13 cellular contexts compared by ENCODE assay signal in the genomic region with DNA sequence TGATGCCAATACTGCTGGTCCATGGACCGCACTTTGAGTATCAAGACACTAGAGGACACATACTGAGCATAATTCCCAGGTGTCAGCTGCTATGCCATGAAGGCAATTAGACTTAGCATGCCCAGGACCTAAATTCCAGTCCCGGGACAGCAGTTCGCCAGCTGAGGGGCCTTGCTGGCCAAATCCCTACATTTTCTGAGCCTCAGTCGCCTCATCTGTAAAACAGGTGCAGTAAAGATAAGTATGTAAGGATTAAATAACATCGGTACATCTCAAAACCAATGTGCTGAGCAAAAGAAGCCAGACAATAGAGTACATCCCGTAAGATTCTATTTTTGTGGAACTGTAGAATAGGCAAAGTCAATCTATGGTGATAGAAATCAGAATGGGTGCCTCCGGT. TPM values are rescaled to one million over a fixed set of nuclear protein-coding genes. Genes with fewer than 3 reads are reported as not detected.
DNase-seq lines count a peak whose midpoint lies in the region; ATAC-seq, FAIRE-seq and TF ChIP-seq lines count a peak whose summit lies in the region.
"Had no signal": no experiment of that assay in that cellular context is flagged by ENCODE, and none has a peak within 500 bp of the region (broad histone marks: within the 10 kb centered on the region; RNA-seq: fewer than 3 reads in every experiment).

No MANE protein-coding gene starts in this region.

- H3K27me3 ChIP-seq in HepG2 (ENCODE audit: control insufficient read depth in 1 of 2, insufficient read depth in 2 of 2, low read length in 2 of 2), result peaks cover 0 to 10% of the 10 kb centered on the region in 2 experiments; a peak in 2 of 5 replicates
- no peaks in the 10 kb centered on the region for H3K27me3 ChIP-seq in right lobe of liver
- no peaks in the 10 kb centered on the region for H3K27me3 ChIP-seq in foreskin keratinocyte
- H3K27me3 ChIP-seq: uterus had no signal

- H3K36me3 ChIP-seq in HepG2 (replicated peaks in 1 of 2; ENCODE audit: control insufficient read depth in 1 of 2, insufficient read depth in 2 of 2, low read length in 2 of 2), result no peaks in the 10 kb centered on the region
- H3K36me3 ChIP-seq in right lobe of liver, result no peaks in the 10 kb centered on the region
- H3K36me3 ChIP-seq: heart right ventricle, lower lobe of right lung, uterus had no signal

- TF ChIP-seq POLR2A in HepG2 (IDR thresholded peaks at IDR 0.05; ENCODE audit: insufficient read depth in 1 of 2, low read depth in 2 of 2, low read length in 2 of 2) (no peak), right lobe of liver (IDR thresholded peaks at IDR 0.05) (no peak)

- ATAC-seq in HepG2 (no peak), right lobe of liver (no peak), WTC11 (no peak), omental fat pad (ENCODE audit: low FRiP score) (no peak), foreskin keratinocyte (no peak)

- no peaks in the 10 kb centered on the region; the same call in 1 of the 2 replicates for H4K20me1 ChIP-seq in HepG2 (ENCODE audit: insufficient read depth, low read length)

- H3K4me3 Mint-ChIP-seq in WTC11, result peak overlapping the region; percentile 65
- H3K4me3 Mint-ChIP-seq in immature natural killer cell, result peak overlapping the region; percentile 78 to 92 (median 81)
- H3K4me3 Mint-ChIP-seq in type B pancreatic cell, result peak overlapping the region; percentile 84

- CTCF ChIA-PET in HepG2 (lab: Yijun Ruan, JAX; ENCODE audit: low intra/inter-chr PET ratio, low total read pairs), result no interaction called here
- CTCF ChIA-PET in WTC11 (lab: Charles Lee), result interaction anchor here (0.9 to 2.2 kb wide), 3 partner anchors 25 to 409 kb away, joined by 3 to 11 read pairs (median 11); no protein-coding TSS in a partner anchor

- H3K4me3 ChIP-seq in HepG2 (replicated peaks in 1 of 3; ENCODE audit: insufficient read depth in 1 of 3, low read depth in 2 of 3, low read length in 3 of 3) (no peak overlapping the region), right lobe of liver (peak overlapping the region in 1 of 3 donors; percentile 45)

- H3K9me3 Mint-ChIP-seq in WTC11 (peaks cover 8% of the 10 kb centered on the region; the same call in 1 of the 2 replicates), immature natural killer cell (no peaks in the 10 kb centered on the region), type B pancreatic cell (no peaks in the 10 kb centered on the region)

- TF ChIP-seq RAD21 in HepG2 (CRISPR knock-in tag; IDR thresholded peaks at IDR 0.05), result no peak

- H2AFZ ChIP-seq in HepG2 (ENCODE audit: low read length), result no peak overlapping the region

- H3K36me3 Mint-ChIP-seq in WTC11 (no peaks in the 10 kb centered on the region), immature natural killer cell (no peaks in the 10 kb centered on the region), type B pancreatic cell (no peaks in the 10 kb centered on the region)

- H3K4me1 Mint-ChIP-seq in WTC11, result peaks cover 26% of the 10 kb centered on the region
- peaks cover 34 to 40% of the 10 kb centered on the region in 2 donors for H3K4me1 Mint-ChIP-seq in immature natural killer cell
- peaks cover 16% of the 10 kb centered on the region for H3K4me1 Mint-ChIP-seq in type B pancreatic cell (ENCODE audit: unreplicated experiment)

- BruUV-seq in HepG2 (replicated peaks; lab: Mats Ljungman, UMichigan), result no TSS peak

- H3K27ac ChIP-seq in HepG2 (ENCODE audit: extremely low read length, insufficient read depth, low read length) (no peak overlapping the region), right lobe of liver (no peak overlapping the region), foreskin keratinocyte (no peak overlapping the region)

- intact Hi-C loops in HepG2 (cut with micrococcal nuclease; ENCODE audit: unreplicated experiment) (loop anchor here (5.0 kb wide), 1 partner anchor 467 kb away; no protein-coding TSS in a partner anchor), right lobe of liver (cut with DNase I) (loop anchor here (10.0 kb wide), 1 partner anchor 85 kb away; no protein-coding TSS in a partner anchor)

- H3K9ac ChIP-seq in HepG2 (ENCODE audit: insufficient read depth, low read depth, low read length), result no peak overlapping the region

- in situ Hi-C loops in HepG2 (cut with HindIII; ENCODE audit: extremely low pct_ligation_motif_present, low pct_unique_long_range_greater_than_20kb), result loop anchor here (10.0 kb wide), 1 partner anchor 405 kb away; no protein-coding TSS in a partner anchor

- POLR2A ChIA-PET in HepG2 (lab: Yijun Ruan, JAX), result no interaction called here
- POLR2A ChIA-PET in WTC11 (lab: Charles Lee), result interaction anchor here (1.8 kb wide), 1 partner anchor 40 kb away, joined by 12 read pairs; a partner anchor contains a TSS

- TF ChIP-seq EP300 in HepG2 (IDR thresholded peaks at IDR 0.05; ENCODE audit: low read depth in 2 of 2, low read length in 2 of 2) (no peak), HepG2 (CRISPR knock-in tag; IDR thresholded peaks at IDR 0.05; ENCODE audit: borderline replicate concordance) (no peak)

- H3K4me1 ChIP-seq in HepG2 (ENCODE audit: insufficient read depth, low read length), result peaks cover 27% of the 10 kb centered on the region
- no peaks in the 10 kb centered on the region for H3K4me1 ChIP-seq in right lobe of liver
- peaks cover 10% of the 10 kb centered on the region for H3K4me1 ChIP-seq in foreskin keratinocyte
- H3K4me1 ChIP-seq: uterus had no signal

- peaks cover 22% of the 10 kb centered on the region for H3K27me3 Mint-ChIP-seq in WTC11 (ENCODE audit: low read depth)
- H3K27me3 Mint-ChIP-seq in immature natural killer cell (ENCODE audit: low read depth in 3 of 3), result peaks cover 2 to 5% (median 4%) of the 10 kb centered on the region in 3 donors
- H3K27me3 Mint-ChIP-seq in type B pancreatic cell, result peaks cover 3% of the 10 kb centered on the region

- WGBS in HepG2 (ENCODE audit: low lambda C conversion rate), result 63% methylated on average over 7 of the region's 7 CpGs
- 84% methylated on average over 7 of the region's 7 CpGs for WGBS in right lobe of liver (ENCODE audit: insufficient coverage, low coverage, low lambda C conversion rate, missing lambda C conversion rate)

- H3K9me3 ChIP-seq in HepG2 (ENCODE audit: low read length) (no peaks in the 10 kb centered on the region), right lobe of liver (no peaks in the 10 kb centered on the region)
- H3K9me3 ChIP-seq: heart right ventricle, lower lobe of right lung, uterus had no signal

- no peak for DNase-seq in HepG2 (ENCODE audit: low spot score)
- DNase-seq in right lobe of liver, result no peak
- no peak for DNase-seq in WTC11 (ENCODE audit: low spot score)
- DNase-seq in immature natural killer cell, result no peak
- no peak for DNase-seq in type B pancreatic cell (ENCODE audit: extremely low spot score, unreplicated experiment)
- no peak for DNase-seq in ureter (ENCODE audit: low spot score)
- DNase-seq in omental fat pad (ENCODE audit: low spot score), result no peak
- no peak for DNase-seq in foreskin keratinocyte
- DNase-seq: Kasumi-1 had no signal

- TF ChIP-seq CTCF in HepG2 (CRISPR knock-in tag; IDR thresholded peaks at IDR 0.05) (no peak), right lobe of liver (IDR thresholded peaks at IDR 0.05) (no peak), WTC11 (IDR thresholded peaks at IDR 0.05) (no peak), type B pancreatic cell (conservative IDR thresholded peaks at IDR 0.05) (no peak), omental fat pad (IDR thresholded peaks at IDR 0.05) (no peak), foreskin keratinocyte (conservative IDR thresholded peaks at IDR 0.05) (no peak)

- FAIRE-seq in HepG2 (lab: Jason Lieb, UNC), result no peak
- FAIRE-seq: H54 had no signal

- H3K27ac Mint-ChIP-seq in WTC11 (no peak overlapping the region), immature natural killer cell (peak overlapping the region; percentile 7 to 91 (median 70)), type B pancreatic cell (peak overlapping the region; percentile 68)

- H3K4me2 ChIP-seq in HepG2 (ENCODE audit: low read depth, low read length), result no peak overlapping the region

- no peaks in the 10 kb centered on the region for H3K79me2 ChIP-seq in HepG2 (ENCODE audit: insufficient read depth, low read length)

RNA-seq across cellular contexts. Expression of a gene that starts 1.0 kb away (rescaled TPM):
- 0.22 and 0.36 TPM in 2 replicates for total RNA-seq in HepG2 (2016; rRNA removed; fragmentation: Illumina TruSeq; extraction: Trizol)
- total RNA-seq in HepG2 (2016; cell fraction: cytosol; rRNA removed; fragmentation: Illumina TruSeq; extraction: Trizol; ENCODE audit: low read depth), result 0.30 TPM in 1 of 2 replicates, not detected in the other
- total RNA-seq in HepG2 (2016; cell fraction: insoluble cytoplasmic fraction; rRNA removed; fragmentation: Illumina TruSeq; extraction: Trizol), result 0.30 and 0.79 TPM in 2 replicates
- total RNA-seq in HepG2 (2016; cell fraction: membrane; rRNA removed; fragmentation: Illumina TruSeq; extraction: Trizol), result 0.28 and 0.34 TPM in 2 replicates
- total RNA-seq in HepG2 (2016; cell fraction: nucleus; rRNA removed; fragmentation: Illumina TruSeq; extraction: Trizol), result 0.19 and 0.44 TPM in 2 replicates
- 0.24 and 0.26 TPM in 2 replicates for polyA plus RNA-seq in HepG2 (2011; rRNA removed)
- polyA plus RNA-seq in HepG2 (2011; cell fraction: cytosol; rRNA removed), result 0.28 and 0.32 TPM in 2 replicates
- 0.11 and 0.23 TPM in 2 replicates for polyA plus RNA-seq in HepG2 (2011; cell fraction: nucleus; rRNA removed)
- polyA plus RNA-seq in HepG2 (2012), result 0.15 and 0.31 TPM in 2 replicates
- 0.11 and 0.23 TPM in 2 replicates for polyA plus RNA-seq in HepG2 (2016; cell fraction: cytosol; fragmentation: Illumina TruSeq; extraction: Trizol; ENCODE audit: low read depth)
- polyA plus RNA-seq in HepG2 (2016; cell fraction: insoluble cytoplasmic fraction; fragmentation: Illumina TruSeq; extraction: Trizol; ENCODE audit: low read depth), result 0.26 and 0.56 TPM in 2 replicates
- 0.26 and 0.31 TPM in 2 replicates for polyA plus RNA-seq in HepG2 (2016; cell fraction: membrane; fragmentation: Illumina TruSeq; extraction: Trizol; ENCODE audit: low read depth)
- polyA plus RNA-seq in HepG2 (2016; cell fraction: nucleus; fragmentation: Illumina TruSeq; extraction: Trizol; ENCODE audit: insufficient read depth, low read depth), result 0.21 and 0.27 TPM in 2 replicates
- 0.42 and 1.2 TPM in 2 replicates for polyA minus RNA-seq in HepG2 (2011; rRNA and poly(A)+ RNA removed; ENCODE audit: low replicate concordance)
- polyA minus RNA-seq in HepG2 (2011; cell fraction: cytosol; rRNA and poly(A)+ RNA removed), result not detected in 2 replicates
- polyA minus RNA-seq in HepG2 (2011; cell fraction: nucleus; rRNA and poly(A)+ RNA removed), result 0.25 TPM in 1 of 2 replicates, not detected in the other
- under 1 TPM; 0.16 to 0.68 (median 0.25) TPM for total RNA-seq in right lobe of liver
- total RNA-seq in WTC11 (2021), result 1.9 to 3.0 TPM (median 2.7 TPM) in 3 replicates
- polyA plus RNA-seq in immature natural killer cell, result 1 to 10 TPM; 4.8 to 6.6 (median 5.8) TPM
- 1.8 and 1.9 TPM in 2 replicates for total RNA-seq in type B pancreatic cell (ENCODE audit: low replicate concordance)
- 1.0 TPM for total RNA-seq in ureter
- 1 to 10 TPM in 2 of 4 donors, under 1 TPM in 2; 0.38 to 2.0 (median 0.98) TPM for total RNA-seq in omental fat pad
- total RNA-seq in foreskin keratinocyte, result 1.4 and 1.8 TPM in 2 replicates
- polyA plus RNA-seq in foreskin keratinocyte, result 1.3 and 1.5 TPM in 2 replicates

RNA-seq across cellular contexts. Expression of a gene that starts 39.7 kb away (rescaled TPM):
- 106 and 164 TPM in 2 replicates for total RNA-seq in HepG2 (2016; rRNA removed; fragmentation: Illumina TruSeq; extraction: Trizol)
- 28.2 and 36.3 TPM in 2 replicates for total RNA-seq in HepG2 (2016; cell fraction: cytosol; rRNA removed; fragmentation: Illumina TruSeq; extraction: Trizol; ENCODE audit: low read depth)
- total RNA-seq in HepG2 (2016; cell fraction: insoluble cytoplasmic fraction; rRNA removed; fragmentation: Illumina TruSeq; extraction: Trizol), result 120 and 172 TPM in 2 replicates
- 94.4 and 96.0 TPM in 2 replicates for total RNA-seq in HepG2 (2016; cell fraction: membrane; rRNA removed; fragmentation: Illumina TruSeq; extraction: Trizol)
- total RNA-seq in HepG2 (2016; cell fraction: nucleus; rRNA removed; fragmentation: Illumina TruSeq; extraction: Trizol), result 46.1 and 50.0 TPM in 2 replicates
- 21.8 and 27.6 TPM in 2 replicates for polyA plus RNA-seq in HepG2 (2011; rRNA removed)
- 11.0 and 20.0 TPM in 2 replicates for polyA plus RNA-seq in HepG2 (2011; cell fraction: cytosol; rRNA removed)
- polyA plus RNA-seq in HepG2 (2011; cell fraction: nucleus; rRNA removed), result 8.1 and 11.6 TPM in 2 replicates
- polyA plus RNA-seq in HepG2 (2012), result 74.6 and 95.1 TPM in 2 replicates
- polyA plus RNA-seq in HepG2 (2016; cell fraction: cytosol; fragmentation: Illumina TruSeq; extraction: Trizol; ENCODE audit: low read depth), result 77.0 and 95.4 TPM in 2 replicates
- polyA plus RNA-seq in HepG2 (2016; cell fraction: insoluble cytoplasmic fraction; fragmentation: Illumina TruSeq; extraction: Trizol; ENCODE audit: low read depth), result 263 and 281 TPM in 2 replicates
- polyA plus RNA-seq in HepG2 (2016; cell fraction: membrane; fragmentation: Illumina TruSeq; extraction: Trizol; ENCODE audit: low read depth), result 120 and 139 TPM in 2 replicates
- polyA plus RNA-seq in HepG2 (2016; cell fraction: nucleus; fragmentation: Illumina TruSeq; extraction: Trizol; ENCODE audit: insufficient read depth, low read depth), result 108 and 109 TPM in 2 replicates
- 1.3 and 4.9 TPM in 2 replicates for polyA minus RNA-seq in HepG2 (2011; rRNA and poly(A)+ RNA removed; ENCODE audit: low replicate concordance)
- 15.3 and 15.9 TPM in 2 replicates for polyA minus RNA-seq in HepG2 (2011; cell fraction: cytosol; rRNA and poly(A)+ RNA removed)
- polyA minus RNA-seq in HepG2 (2011; cell fraction: nucleus; rRNA and poly(A)+ RNA removed), result 5.8 and 7.6 TPM in 2 replicates
- total RNA-seq in right lobe of liver, result 10 to 100 TPM; 65.8 to 94.4 (median 86.9) TPM
- total RNA-seq in WTC11 (2021), result 145 to 153 TPM (median 149 TPM) in 3 replicates
- 100 to 1,000 TPM; 157 to 226 (median 225) TPM for polyA plus RNA-seq in immature natural killer cell
- 193 and 287 TPM in 2 replicates for total RNA-seq in type B pancreatic cell (ENCODE audit: low replicate concordance)
- total RNA-seq in ureter, result 603 TPM
- 100 to 1,000 TPM; 147 to 228 (median 170) TPM for total RNA-seq in omental fat pad
- total RNA-seq in foreskin keratinocyte, result 398 and 412 TPM in 2 replicates
- 428 and 454 TPM in 2 replicates for polyA plus RNA-seq in foreskin keratinocyte
